In genomic region chr4:140748171-140748570, GRCh38 we compare ENCODE assay signal across 17 cellular contexts. TPM values are rescaled to one million over a fixed set of nuclear protein-coding genes. Genes with fewer than 3 reads are reported as not detected.
DNase-seq lines count a peak whose midpoint lies in the region; ATAC-seq and TF ChIP-seq lines count a peak whose summit lies in the region.
"Had no signal": no experiment of that assay in that cellular context is flagged by ENCODE, and none has a peak within 500 bp of the region (broad histone marks: within the 10 kb centered on the region; RNA-seq: fewer than 3 reads in every experiment).

No MANE protein-coding gene starts in this region.

- CTCF ChIA-PET in HEK293 (lab: Yijun Ruan, JAX) = no interaction called here
- CTCF ChIA-PET in activated B cell treated with CpG ODN at 0.5 μM for 24 hours (lab: Charles Lee) = no interaction called here

- TF ChIP-seq CTCF in HEK293 (tag by site-specific recombination; IDR thresholded peaks at IDR 0.05) (no peak), activated B cell treated with CpG ODN at 0.5 μM for 24 hours (IDR thresholded peaks at IDR 0.05) (no peak)

- no peaks in the 10 kb centered on the region; a peak in 1 of 3 replicates for H3K36me3 ChIP-seq in HEK293 (ENCODE audit: control insufficient read depth in 2 of 2, insufficient read depth in 1 of 2, low read length in 2 of 2)
- H3K36me3 ChIP-seq: BLaER1 had no signal

- H3K4me3 ChIP-seq in HEK293 (ENCODE audit: low read depth, low read length) = no peak overlapping the region
- H3K4me3 ChIP-seq: BLaER1, GM23338 had no signal

- H3K36me3 Mint-ChIP-seq in activated B cell treated with CpG ODN at 0.5 μM for 24 hours (ENCODE audit: low read depth) (peaks cover 28% of the 10 kb centered on the region), memory B cell (peaks cover 29% of the 10 kb centered on the region)
- H3K36me3 Mint-ChIP-seq: CD4-positive, CD25-positive, alpha-beta regulatory T cell; CD8-positive, alpha-beta memory T cell had no signal

- H3K9me3 Mint-ChIP-seq in activated B cell treated with CpG ODN at 0.5 μM for 24 hours (peaks cover 3% of the 10 kb centered on the region), memory B cell (peaks cover 6% of the 10 kb centered on the region)

- intact Hi-C loops in activated B cell treated with CpG ODN at 0.5 μM for 24 hours (cut with micrococcal nuclease) = no loop called here

- POLR2A ChIA-PET in HEK293 (lab: Yijun Ruan, JAX) (no interaction called here), activated B cell treated with CpG ODN at 0.5 μM for 24 hours (lab: Charles Lee) (interaction anchor here (1.1 to 2.1 kb wide), 2 partner anchors 9 to 29 kb away, joined by 6 to 8 read pairs; partner anchors contain the start of gene TBC1D9)

- H3K27ac Mint-ChIP-seq in activated B cell treated with CpG ODN at 0.5 μM for 24 hours (peak overlapping the region; percentile 73), memory B cell (peak overlapping the region; percentile 46)
- H3K27ac Mint-ChIP-seq: CD4-positive, CD25-positive, alpha-beta regulatory T cell; CD8-positive, alpha-beta memory T cell; GM23338; H9; HFFc6 had no signal

- peaks cover 80% of the 10 kb centered on the region for H3K4me1 Mint-ChIP-seq in activated B cell treated with CpG ODN at 0.5 μM for 24 hours
- H3K4me1 Mint-ChIP-seq in memory B cell = peaks cover 51% of the 10 kb centered on the region
- H3K4me1 Mint-ChIP-seq: CD4-positive, CD25-positive, alpha-beta regulatory T cell; CD8-positive, alpha-beta memory T cell had no signal

- no peaks in the 10 kb centered on the region; the same call in 1 of the 2 replicates for H3K9me3 ChIP-seq in HEK293 (ENCODE audit: control insufficient read depth, insufficient read depth, low read depth, low read length)

- no peaks in the 10 kb centered on the region for H3K27me3 Mint-ChIP-seq in activated B cell treated with CpG ODN at 0.5 μM for 24 hours
- H3K27me3 Mint-ChIP-seq in memory B cell = no peaks in the 10 kb centered on the region

- H3K4me1 ChIP-seq in HEK293 (ENCODE audit: control insufficient read depth, insufficient read depth, low read length) = no peaks in the 10 kb centered on the region
- H3K4me1 ChIP-seq: BLaER1 had no signal

- H3K4me3 Mint-ChIP-seq in activated B cell treated with CpG ODN at 0.5 μM for 24 hours (no peak overlapping the region), memory B cell (peak overlapping the region; percentile 18)
- H3K4me3 Mint-ChIP-seq: CD4-positive, CD25-positive, alpha-beta regulatory T cell; CD8-positive, alpha-beta memory T cell; GM23338; H9; HFFc6 had no signal

- ATAC-seq in activated B cell treated with CpG ODN at 0.5 μM for 24 hours (ENCODE audit: low read depth) (no peak), memory B cell (ENCODE audit: low read depth) (no peak)
- ATAC-seq: GM23338, HCT116 had no signal

- DNase-seq in activated B cell treated with CpG ODN at 0.5 μM for 24 hours (no peak), memory B cell (ENCODE audit: low spot score in 2 of 2) (no peak), NCI-H524 (lab: John Stamatoyannopoulos, UW) (no peak), DMS 273 (lab: John Stamatoyannopoulos, UW; ENCODE audit: unreplicated experiment) (no peak), hypothalamus (lab: John Stamatoyannopoulos, UW) (no peak)
- DNase-seq: CD4-positive, CD25-positive, alpha-beta regulatory T cell; CD8-positive, alpha-beta memory T cell; DMS53; DMS79 treated with DMSO at 0.1 percent for 48 hours; GF-D8; H9; HFFc6 had no signal

- no peak overlapping the region for H3K27ac ChIP-seq in HEK293 (ENCODE audit: extremely low read depth, low read depth, low read length)
- H3K27ac ChIP-seq: BLaER1, C4-2B had no signal

TF ChIP-seq in HEK293, 187 proteins besides CTCF, POLR2A, EP300 and RAD21:
- TF ChIP-seq ZNF26 (tag by site-specific recombination; IDR thresholded peaks at IDR 0.05) (no peak), SETDB1 (IDR thresholded peaks at IDR 0.05; ENCODE audit: insufficient read length, low read length) (peak; percentile 78), ZNF133 (tag by site-specific recombination; IDR thresholded peaks at IDR 0.05) (peak; percentile 91), ZNF645 (tag by site-specific recombination; IDR thresholded peaks at IDR 0.05) (no peak), ZNF280D (tag by site-specific recombination; IDR thresholded peaks at IDR 0.05) (no peak)

RNA-seq across cellular contexts. Expression of gene TBC1D9, which starts 8.0 kb away (rescaled TPM):
- 37.9 and 46.0 TPM in 2 replicates for total RNA-seq in activated B cell treated with CpG ODN at 0.5 μM for 24 hours
